Comparison of ENCODE assay signal across 8 cellular contexts in the genomic region with DNA sequence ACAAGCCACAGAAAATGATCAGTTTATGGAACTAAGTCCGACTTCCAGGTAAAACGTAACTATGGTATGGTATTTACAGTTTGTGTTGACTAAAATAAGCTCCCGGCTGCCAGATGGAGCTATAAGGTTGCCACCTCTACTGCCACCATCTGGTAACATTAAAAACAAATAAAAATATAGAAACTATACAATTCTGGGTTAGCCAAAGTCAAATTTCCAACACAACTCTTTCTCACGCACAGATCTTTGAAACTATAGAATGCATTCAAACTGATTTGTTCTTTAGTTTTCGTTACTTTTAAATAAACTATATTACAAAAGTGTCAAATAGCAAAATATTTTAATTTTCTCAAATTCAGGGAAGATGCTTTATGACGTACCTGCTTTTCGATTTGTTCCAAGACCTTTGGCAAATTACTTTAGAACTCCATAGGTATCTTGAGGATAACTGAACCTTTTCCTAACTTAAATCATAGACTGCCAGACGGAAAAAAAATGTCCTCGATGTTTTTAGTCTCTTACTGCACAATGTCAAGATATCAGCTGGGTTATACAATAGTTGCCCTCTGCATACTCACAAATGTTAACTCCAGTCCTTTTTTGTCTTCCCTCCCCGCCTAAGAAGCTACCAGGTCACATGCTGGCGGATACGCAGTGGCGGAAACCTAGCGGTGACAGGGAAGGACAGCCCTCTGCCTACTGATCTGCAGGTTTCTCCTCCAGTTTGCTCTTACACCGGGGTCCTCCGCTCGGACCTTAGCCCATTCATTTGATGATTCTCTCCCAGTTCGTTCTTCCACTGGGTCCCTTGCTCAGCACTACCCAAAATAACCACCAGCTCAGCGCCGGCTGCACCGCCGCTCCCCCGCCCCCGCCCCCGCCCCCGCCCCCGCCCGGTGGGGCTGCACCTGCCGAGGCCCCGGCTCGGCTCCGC. TPM values are rescaled to one million over a fixed set of nuclear protein-coding genes. Genes with fewer than 3 reads are reported as not detected.
DNase-seq lines count a peak whose midpoint lies in the region; FAIRE-seq and TF ChIP-seq lines count a peak whose summit lies in the region.

No MANE protein-coding gene starts in this region.

- peak overlapping the region; percentile 89 for H3K4me3 Mint-ChIP-seq in activated naive CD4-positive, alpha-beta T cell treated with anti-CD3 and anti-CD28 coated beads, Interleukin-2, amount 10 ng/mL, durations not matched to agents 7 days and 5 days

- peak overlapping the region; percentile 91 to 100 for H3K4me3 ChIP-seq in tibial artery

- no peaks in the 10 kb centered on the region for H3K27me3 ChIP-seq in tibial artery

- H3K27me3 Mint-ChIP-seq in activated naive CD4-positive, alpha-beta T cell treated with anti-CD3 and anti-CD28 coated beads, Interleukin-2, amount 10 ng/mL, durations not matched to agents 7 days and 5 days = no peaks in the 10 kb centered on the region

- TF ChIP-seq POLR2A in H54 (IDR thresholded peaks at IDR 0.05; ENCODE audit: low read depth, low read length) = no peak

- intact Hi-C loops in tibial artery (cut with DNase I; ENCODE audit: low total_unique reads) = no loop called here

- peak overlapping the region; percentile 98 to 99 for H3K27ac ChIP-seq in tibial artery

- peak; percentile 69 for FAIRE-seq in H54 (lab: Jason Lieb, UNC)

- H3K27ac Mint-ChIP-seq in activated naive CD4-positive, alpha-beta T cell treated with anti-CD3 and anti-CD28 coated beads, Interleukin-2, amount 10 ng/mL, durations not matched to agents 7 days and 5 days = peak overlapping the region; percentile 96

- TF ChIP-seq CTCF in LNCAP (IDR thresholded peaks at IDR 0.05) (peak; percentile 33; the same call in 1 of the 2 replicates), tibial artery (IDR thresholded peaks at IDR 0.05) (peak in 1 of 2 experiments; percentile 50)

- peaks cover 28% of the 10 kb centered on the region for H3K4me1 Mint-ChIP-seq in activated naive CD4-positive, alpha-beta T cell treated with anti-CD3 and anti-CD28 coated beads, Interleukin-2, amount 10 ng/mL, durations not matched to agents 7 days and 5 days

- CTCF ChIA-PET in activated naive CD4-positive, alpha-beta T cell treated with anti-CD3 and anti-CD28 coated beads, Interleukin-2, amount 10 ng/mL, durations not matched to agents 7 days and 5 days (lab: Charles Lee) = interaction anchor here (0.7 to 4.0 kb wide), 16 partner anchors 9 to 198 kb away, joined by 3 to 15 read pairs (median 4); no protein-coding TSS in a partner anchor

- H3K4me1 ChIP-seq in tibial artery = peaks cover 0 to 24% (median 8%) of the 10 kb centered on the region in 4 donors

- no peaks in the 10 kb centered on the region for H3K9me3 ChIP-seq in tibial artery

- DNase-seq in ELR (ENCODE audit: low read depth) (peak; percentile 75), H54 (ENCODE audit: insufficient read length, low spot score) (peak; percentile 55), SIG-M5 (lab: John Stamatoyannopoulos, UW) (peak; percentile 23), germinal center (ENCODE audit: low spot score) (peak; percentile 82), occipital lobe (lab: John Stamatoyannopoulos, UW) (peak; percentile 55), tibial artery (peak; percentile 72 to 87)
- DNase-seq in activated naive CD4-positive, alpha-beta T cell treated with anti-CD3 and anti-CD28 coated beads, Interleukin-2, amount 10 ng/mL, durations not matched to agents 7 days and 5 days = peak; percentile 82

- peaks cover 0 to 10% (median 0%) of the 10 kb centered on the region in 3 donors for H3K36me3 ChIP-seq in tibial artery

- H3K36me3 Mint-ChIP-seq in activated naive CD4-positive, alpha-beta T cell treated with anti-CD3 and anti-CD28 coated beads, Interleukin-2, amount 10 ng/mL, durations not matched to agents 7 days and 5 days = peaks cover 11% of the 10 kb centered on the region

- H3K9me3 Mint-ChIP-seq in activated naive CD4-positive, alpha-beta T cell treated with anti-CD3 and anti-CD28 coated beads, Interleukin-2, amount 10 ng/mL, durations not matched to agents 7 days and 5 days = no peaks in the 10 kb centered on the region

RNA-seq across cellular contexts. Expression of gene SLC17A5, which starts 0.9 kb away (rescaled TPM):
- total RNA-seq in occipital lobe = 27.9 TPM

RNA-seq across cellular contexts. Expression of gene CD109, which starts 43.1 kb away (rescaled TPM):
- 1.6 TPM for total RNA-seq in occipital lobe

Comparison
In these comparisons a context has a peak if more than half of its experiments do, and no peak if none do; other contexts are left out.
1. Peak in every context shown above with its lines: DNase-seq, H3K4me3 ChIP-seq and H3K27ac ChIP-seq.
2. DNase-seq: peak in every context shown above with its lines; median percentile 82 in activated naive CD4-positive, alpha-beta T cell treated with anti-CD3 and anti-CD28 coated beads, Interleukin-2, amount 10 ng/mL, durations not matched to agents 7 days and 5 days; 82 in germinal center; 80 in tibial artery; 75 in ELR; 55 in H54; 55 in occipital lobe; 23 in SIG-M5.